Comparison of ENCODE assay signal across 22 cellular contexts in the genomic region with DNA sequence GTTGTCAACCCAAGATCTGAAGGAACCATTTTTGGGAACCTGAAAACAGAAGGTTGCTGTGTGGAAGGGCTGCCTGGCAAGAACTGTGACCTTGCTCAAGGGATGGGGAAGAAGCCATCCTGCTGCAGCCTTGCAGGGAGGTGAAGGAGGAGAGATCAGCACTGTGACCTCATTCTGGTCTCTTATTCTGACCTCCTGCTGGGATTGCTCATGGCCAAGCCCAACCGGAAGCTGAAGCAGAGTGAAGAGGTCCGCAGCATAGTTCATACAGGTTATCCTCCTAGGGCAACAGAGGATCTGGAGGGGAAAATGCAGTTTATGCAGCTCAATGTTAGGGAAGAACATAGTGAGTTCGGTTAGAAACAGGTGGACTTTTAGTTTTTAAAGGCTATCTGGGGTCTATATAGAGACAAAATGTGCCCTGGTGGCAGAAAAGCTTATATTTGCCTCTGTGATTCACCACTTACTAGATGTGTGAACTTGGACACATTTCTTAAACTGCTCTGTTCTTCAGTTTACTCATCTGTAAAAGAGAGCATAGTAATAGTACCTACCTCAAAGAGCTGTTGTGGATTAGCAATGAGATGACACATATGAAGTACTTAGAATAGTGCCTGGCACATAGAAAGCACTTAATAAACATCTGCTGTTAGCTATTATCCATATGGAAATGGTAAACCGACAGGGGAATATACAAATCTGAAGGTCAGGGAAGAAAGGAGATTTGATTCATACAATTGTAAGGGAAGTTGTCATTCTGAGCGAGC. TPM values are rescaled to one million over a fixed set of nuclear protein-coding genes. Genes with fewer than 3 reads are reported as not detected.
A peak's percentile ranks its signal among the peaks of the same experiment; 100 is the strongest.
DNase-seq lines count a peak whose midpoint lies in the region; ATAC-seq and TF ChIP-seq lines count a peak whose summit lies in the region.
"Had no signal": no experiment of that assay in that cellular context is flagged by ENCODE, and none has a peak within 500 bp of the region (broad histone marks: within the 10 kb centered on the region; RNA-seq: fewer than 3 reads in every experiment).

No MANE protein-coding gene starts in this region.

- H3K79me1 ChIP-seq in mesenchymal stem cell (replicated peaks; ENCODE audit: low read length, poor library complexity, severe bottlenecking), result no peaks in the 10 kb centered on the region

- H3K9me3 Mint-ChIP-seq in GM23338 (peaks cover 31% of the 10 kb centered on the region), neural progenitor cell (peaks cover 11% of the 10 kb centered on the region)

- no peak overlapping the region for H2BK120ac ChIP-seq in mesenchymal stem cell (ENCODE audit: low read depth, low read length)

- 72% methylated on average over 5 of the region's 5 CpGs for WGBS in mesenchymal stem cell

- H4K8ac ChIP-seq in mesenchymal stem cell (ENCODE audit: low read length), result no peak overlapping the region

- H2BK5ac ChIP-seq in mesenchymal stem cell (ENCODE audit: low read depth, low read length, poor library complexity, severe bottlenecking), result no peak overlapping the region

- ATAC-seq in GM23338 (no peak), GM21526 (IDR thresholded peaks at IDR 0.05; ENCODE audit: low FRiP score, unreplicated experiment) (no peak)
- ATAC-seq: esophagus mucosa; heart right ventricle; stimulated activated effector memory CD8-positive, alpha-beta T cell treated with anti-CD3 and anti-CD28 coated beads, Interleukin-12 subunit alpha, Interleukin-12 subunit beta, amount 100 ng/mL, for 72 hours had no signal

- H3K4me2 ChIP-seq in GM23338 (no peak overlapping the region), mesenchymal stem cell (ENCODE audit: low read length, poor library complexity, severe bottlenecking) (no peak overlapping the region), neural progenitor cell (no peak overlapping the region)

- H3K36me3 Mint-ChIP-seq in GM23338 (ENCODE audit: low read depth), result peaks cover 23% of the 10 kb centered on the region
- H3K36me3 Mint-ChIP-seq in neural progenitor cell, result no peaks in the 10 kb centered on the region
- H3K36me3 Mint-ChIP-seq: activated naive CD4-positive, alpha-beta T cell treated with anti-CD3 and anti-CD28 coated beads, Interleukin-2, amount 50 U/mL, for 24 hours; stimulated activated effector memory CD8-positive, alpha-beta T cell treated with anti-CD3 and anti-CD28 coated beads, Interleukin-12 subunit alpha, Interleukin-12 subunit beta, amount 100 ng/mL, for 72 hours had no signal

- H3K14ac ChIP-seq in mesenchymal stem cell (ENCODE audit: low read length in 2 of 2), result no peak overlapping the region

- TF ChIP-seq CTCF in GM23338 (conservative IDR thresholded peaks at IDR 0.05; ENCODE audit: low read depth in 2 of 2) (no peak), NB4 (IDR thresholded peaks at IDR 0.05; ENCODE audit: low read depth, low read length) (no peak), brain microvascular endothelial cell (IDR thresholded peaks at IDR 0.05; ENCODE audit: low read depth, low read length, missing control alignments) (no peak), neural progenitor cell (IDR thresholded peaks at IDR 0.05) (no peak)

- no peak overlapping the region for H3K4ac ChIP-seq in mesenchymal stem cell (ENCODE audit: low read depth in 1 of 2, low read length in 2 of 2)

- H3K27ac ChIP-seq in GM23338 (ENCODE audit: low read depth) (no peak overlapping the region), brain microvascular endothelial cell (no peak overlapping the region), mesenchymal stem cell (ENCODE audit: low read length, poor library complexity, severe bottlenecking) (no peak overlapping the region), neural progenitor cell (no peak overlapping the region)
- H3K27ac ChIP-seq: breast epithelium, heart right ventricle, VCaP had no signal

- no peaks in the 10 kb centered on the region for H3K4me1 Mint-ChIP-seq in GM23338
- no peaks in the 10 kb centered on the region for H3K4me1 Mint-ChIP-seq in neural progenitor cell
- H3K4me1 Mint-ChIP-seq: activated CD4-positive, alpha-beta memory T cell treated with anti-CD3 and anti-CD28 coated beads, Interleukin-2, amount 10 ng/mL, durations not matched to agents 7 days and 5 days; activated naive CD4-positive, alpha-beta T cell treated with anti-CD3 and anti-CD28 coated beads, Interleukin-2, amount 50 U/mL, for 24 hours; nephron progenitor cell; stimulated activated effector memory CD8-positive, alpha-beta T cell treated with anti-CD3 and anti-CD28 coated beads, Interleukin-12 subunit alpha, Interleukin-12 subunit beta, amount 100 ng/mL, for 72 hours had no signal

- H2BK12ac ChIP-seq in mesenchymal stem cell (ENCODE audit: low read length in 2 of 2), result no peak overlapping the region

- no peaks in the 10 kb centered on the region; the same call in none of the 2 replicates for H3K36me3 ChIP-seq in GM23338 (ENCODE audit: insufficient read depth)
- H3K36me3 ChIP-seq in brain microvascular endothelial cell (replicated peaks), result no peaks in the 10 kb centered on the region
- peaks cover 0 to 3% of the 10 kb centered on the region in 2 experiments for H3K36me3 ChIP-seq in mesenchymal stem cell (ENCODE audit: control insufficient read depth in 1 of 2, insufficient read depth in 2 of 2, low read depth in 1 of 2, low read length in 2 of 2)
- peaks cover 3% of the 10 kb centered on the region for H3K36me3 ChIP-seq in neural progenitor cell
- H3K36me3 ChIP-seq: BE2C, breast epithelium, heart right ventricle had no signal

- H2BK15ac ChIP-seq in mesenchymal stem cell (ENCODE audit: low read depth, poor library complexity, severe bottlenecking), result no peak overlapping the region

- H3K9ac ChIP-seq in mesenchymal stem cell (ENCODE audit: low read length) (no peak overlapping the region), neural progenitor cell (no peak overlapping the region)

- peaks cover 3% of the 10 kb centered on the region for H3K27me3 Mint-ChIP-seq in GM23338 (ENCODE audit: insufficient read depth, low read depth, poor library complexity)
- H3K27me3 Mint-ChIP-seq in neural progenitor cell (ENCODE audit: insufficient read depth, low read depth), result peaks cover 2% of the 10 kb centered on the region
- H3K27me3 Mint-ChIP-seq: activated CD4-positive, alpha-beta memory T cell treated with anti-CD3 and anti-CD28 coated beads, Interleukin-2, amount 10 ng/mL, durations not matched to agents 7 days and 5 days; activated naive CD4-positive, alpha-beta T cell treated with anti-CD3 and anti-CD28 coated beads, Interleukin-2, amount 50 U/mL, for 24 hours; activated T-cell treated with anti-CD3 and anti-CD28 coated beads, Interleukin-2, amount 50 U/mL, for 24 hours had no signal

- H3K23ac ChIP-seq in mesenchymal stem cell (ENCODE audit: low read length in 2 of 2), result no peak overlapping the region

- H3K9me2 ChIP-seq in GM23338 (ENCODE audit: insufficient read depth), result 0 out of 2 replicates have a peak, but pooled peaks cover 13% of the 10 kb centered on the region

- H3K27ac Mint-ChIP-seq in GM23338, result no peak overlapping the region
- H3K27ac Mint-ChIP-seq in neural progenitor cell, result no peak overlapping the region
- H3K27ac Mint-ChIP-seq: activated CD4-positive, alpha-beta memory T cell treated with anti-CD3 and anti-CD28 coated beads, Interleukin-2, amount 10 ng/mL, durations not matched to agents 7 days and 5 days; activated naive CD4-positive, alpha-beta T cell treated with anti-CD3 and anti-CD28 coated beads, Interleukin-2, amount 50 U/mL, for 24 hours; activated T-cell treated with anti-CD3 and anti-CD28 coated beads, Interleukin-2, amount 50 U/mL, for 24 hours; nephron progenitor cell; stimulated activated effector memory CD8-positive, alpha-beta T cell treated with anti-CD3 and anti-CD28 coated beads, Interleukin-12 subunit alpha, Interleukin-12 subunit beta, amount 100 ng/mL, for 72 hours had no signal

- H3K9me3 ChIP-seq in mesenchymal stem cell (ENCODE audit: control insufficient read depth, low read length), result no peaks in the 10 kb centered on the region
- peaks cover 3% of the 10 kb centered on the region for H3K9me3 ChIP-seq in neural progenitor cell (ENCODE audit: low read depth)
- H3K9me3 ChIP-seq: BE2C had no signal

- H3K79me2 ChIP-seq in GM23338 (replicated peaks; ENCODE audit: insufficient read depth), result no peaks in the 10 kb centered on the region
- no peaks in the 10 kb centered on the region for H3K79me2 ChIP-seq in neural progenitor cell (ENCODE audit: low read depth)

- no peak overlapping the region for H3K4me3 ChIP-seq in GM23338
- H3K4me3 ChIP-seq in NB4 (ENCODE audit: low read depth, low read length), result no peak overlapping the region
- no peak overlapping the region for H3K4me3 ChIP-seq in brain microvascular endothelial cell (ENCODE audit: low read depth, low read length)
- H3K4me3 ChIP-seq in mesenchymal stem cell (ENCODE audit: insufficient read depth in 1 of 2, low read depth in 1 of 2, low read length in 2 of 2), result no peak overlapping the region
- H3K4me3 ChIP-seq in neural progenitor cell, result no peak overlapping the region
- H3K4me3 ChIP-seq: breast epithelium, heart right ventricle had no signal

- H2AK5ac ChIP-seq in mesenchymal stem cell (ENCODE audit: low read length, severe bottlenecking), result no peak overlapping the region

- in situ Hi-C loops in brain microvascular endothelial cell (cut with HindIII; ENCODE audit: low pct_ligation_motif_present, low sequenced_read_pairs), result no loop called here

- no peak overlapping the region for H4K91ac ChIP-seq in mesenchymal stem cell (ENCODE audit: low read length)

- H3K18ac ChIP-seq in mesenchymal stem cell (ENCODE audit: low read depth in 1 of 2, low read length in 2 of 2), result no peak overlapping the region

- no peaks in the 10 kb centered on the region for H4K20me1 ChIP-seq in GM23338 (replicated peaks; ENCODE audit: insufficient read depth)
- H4K20me1 ChIP-seq in neural progenitor cell (ENCODE audit: low read depth), result no peaks in the 10 kb centered on the region

- TF ChIP-seq POLR2A in NB4 (IDR thresholded peaks at IDR 0.05; ENCODE audit: extremely low read depth, insufficient read length), result no peak

- H3K4me1 ChIP-seq in GM23338 (ENCODE audit: insufficient read depth), result no peaks in the 10 kb centered on the region
- H3K4me1 ChIP-seq in mesenchymal stem cell (ENCODE audit: control insufficient read depth, insufficient read depth, low read depth, low read length), result peaks cover 3% of the 10 kb centered on the region
- no peaks in the 10 kb centered on the region for H3K4me1 ChIP-seq in neural progenitor cell
- H3K4me1 ChIP-seq: BE2C, breast epithelium, heart right ventricle had no signal

- H2AFZ ChIP-seq in GM23338 (peak overlapping the region; percentile 10; the same call in 1 of the 2 replicates), mesenchymal stem cell (ENCODE audit: low read depth, low read length) (no peak overlapping the region), neural progenitor cell (replicated peaks) (no peak overlapping the region)

- no peak overlapping the region for H3K4me3 Mint-ChIP-seq in GM23338
- H3K4me3 Mint-ChIP-seq in neural progenitor cell, result no peak overlapping the region
- H3K4me3 Mint-ChIP-seq: activated CD4-positive, alpha-beta memory T cell treated with anti-CD3 and anti-CD28 coated beads, Interleukin-2, amount 10 ng/mL, durations not matched to agents 7 days and 5 days; activated naive CD4-positive, alpha-beta T cell treated with anti-CD3 and anti-CD28 coated beads, Interleukin-2, amount 50 U/mL, for 24 hours; activated T-cell treated with anti-CD3 and anti-CD28 coated beads, Interleukin-2, amount 50 U/mL, for 24 hours; nephron progenitor cell; stimulated activated effector memory CD8-positive, alpha-beta T cell treated with anti-CD3 and anti-CD28 coated beads, Interleukin-12 subunit alpha, Interleukin-12 subunit beta, amount 100 ng/mL, for 72 hours had no signal

- DNase-seq in GM23338 (ENCODE audit: low spot score) (peak; percentile 8), NB4 (ENCODE audit: low read depth) (peak; percentile 86), brain microvascular endothelial cell (peak; percentile 38), mesenchymal stem cell (peak; percentile 33), GOT3 (lab: John Stamatoyannopoulos, UW) (no peak), neural progenitor cell (ENCODE audit: low spot score) (no peak)
- DNase-seq: activated CD4-positive, alpha-beta memory T cell treated with anti-CD3 and anti-CD28 coated beads, Interleukin-2, amount 10 ng/mL, durations not matched to agents 7 days and 5 days; activated T-cell treated with anti-CD3 and anti-CD28 coated beads, Interleukin-2, amount 50 U/mL, for 24 hours; BE2C; Calu3; dermis blood vessel endothelial cell; heart right ventricle; NCI-H1048; NCI-H2081 treated with DMSO at 0.1 percent for 48 hours; nephron progenitor cell; stimulated activated CD4-positive, alpha-beta T cell treated with anti-CD3 and anti-CD28 coated beads, Interleukin-12 subunit alpha, Interleukin-12 subunit beta, amount 100 ng/mL, for 4 hours had no signal

- H3K27me3 ChIP-seq in GM23338 (ENCODE audit: insufficient read depth), result no peaks in the 10 kb centered on the region
- H3K27me3 ChIP-seq in brain microvascular endothelial cell (replicated peaks), result no peaks in the 10 kb centered on the region
- H3K27me3 ChIP-seq in mesenchymal stem cell (ENCODE audit: control insufficient read depth in 1 of 2, insufficient read depth in 1 of 2, low read length in 2 of 2), result no peaks in the 10 kb centered on the region
- no peaks in the 10 kb centered on the region for H3K27me3 ChIP-seq in neural progenitor cell
- H3K27me3 ChIP-seq: BE2C, breast epithelium, heart right ventricle had no signal

- no peaks in the 10 kb centered on the region for H3F3A ChIP-seq in GM23338 (replicated peaks; ENCODE audit: low read depth)
- no peaks in the 10 kb centered on the region for H3F3A ChIP-seq in neural progenitor cell (ENCODE audit: low read depth)

RNA-seq across cellular contexts. Expression of a gene that starts 57.9 kb away (rescaled TPM):
- 13.2 and 17.7 TPM in 2 replicates for total RNA-seq in GM23338 (2014; rRNA removed; shearing (Covaris generic))
- 9.9 and 12.7 TPM in 2 replicates for polyA plus RNA-seq in GM23338 (2016; fragmentation: Nextera tagmentation; extraction: Ambion mirVana)
- polyA plus RNA-seq in mesenchymal stem cell (2013, experiment 1 of 2), result 7.0 TPM
- 6.8 TPM for polyA plus RNA-seq in mesenchymal stem cell (2013, experiment 2 of 2)
- total RNA-seq in neural progenitor cell (ENCODE audit: low replicate concordance), result 1.2 and 2.4 TPM in 2 replicates
- total RNA-seq: activated CD4-positive, alpha-beta memory T cell treated with anti-CD3 and anti-CD28 coated beads, Interleukin-2, amount 10 ng/mL, durations not matched to agents 7 days and 5 days; Calu3 had no signal

Comparison
In these comparisons a context has a peak if more than half of its experiments do, and no peak if none do; other contexts are left out.
1. DNase-seq: peak in GM23338 (single experiment), NB4 (single experiment), brain microvascular endothelial cell (single experiment) and mesenchymal stem cell (single experiment); none in GOT3 (single experiment) and neural progenitor cell (single experiment).